Comparison of ENCODE assay signal across 8 cellular contexts in the genomic region with DNA sequence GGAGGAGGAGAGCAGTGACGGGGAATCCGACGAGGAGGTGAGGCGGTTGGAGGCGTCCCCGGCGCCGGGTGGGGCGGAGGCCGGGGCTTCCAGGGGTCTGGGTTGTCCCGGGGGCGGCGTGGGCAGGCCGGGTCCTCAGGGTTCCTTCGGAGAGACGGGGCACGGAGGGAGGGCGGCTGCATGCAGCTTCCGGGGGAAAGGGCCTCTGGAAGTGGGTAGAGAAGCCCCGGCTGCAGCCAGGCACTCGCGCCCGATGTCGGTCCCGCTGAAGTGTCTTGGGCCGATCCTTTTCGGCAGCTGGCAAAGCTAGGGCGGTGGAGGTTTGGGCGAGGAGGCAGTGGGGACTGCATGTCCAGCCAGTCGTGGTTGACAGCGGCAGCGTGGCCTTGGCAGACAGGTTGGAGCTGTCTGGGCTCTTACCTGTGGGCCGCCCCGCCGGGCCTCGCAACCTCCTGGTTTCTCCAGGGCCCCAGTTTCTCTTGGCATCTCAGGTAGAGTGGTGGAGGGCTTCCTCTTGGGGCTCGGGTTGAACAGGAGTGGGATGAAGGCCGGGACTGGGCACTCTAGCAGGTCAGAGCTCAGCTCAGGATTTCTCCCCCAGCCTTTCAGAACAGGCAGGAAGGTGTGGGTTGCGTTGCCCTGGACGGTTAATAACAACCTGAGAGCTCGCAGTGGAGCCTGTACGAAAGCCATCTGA. TPM values are rescaled to one million over a fixed set of nuclear protein-coding genes. Genes with fewer than 3 reads are reported as not detected.
DNase-seq lines count a peak whose midpoint lies in the region; ATAC-seq, FAIRE-seq and TF ChIP-seq lines count a peak whose summit lies in the region.

No MANE protein-coding gene starts in this region.

- peak overlapping the region; percentile 83 to 92 (median 90) for H3K4me3 ChIP-seq in pancreas

- DNase-seq in NCI-H345 (lab: John Stamatoyannopoulos, UW) (peak; percentile 49), NCI-H345 treated with DMSO at 0.1 percent for 48 hours (lab: John Stamatoyannopoulos, UW; ENCODE audit: unreplicated experiment) (no peak), M059J (ENCODE audit: low read depth) (peak; percentile 30), foreskin keratinocyte (no peak), pancreas (peak; percentile 56 to 89 (median 69)), COLO829 (ENCODE audit: low spot score) (no peak), HPDE6-E6E7 (ENCODE audit: extremely low spot score) (no peak)
- DNase-seq in activated T-helper 2 cell treated with anti-CD3 and anti-CD28 coated beads, Interferon-gamma antibody, Interleukin-2, Interleukin-4, amounts not matched to agents 10 μg/mL and 5 μg/mL and 100 μg/mL, durations not matched to agents 14 hours and 24 hours and 36 hours (ENCODE audit: low spot score), result peak; percentile 48

- H3K36me3 Mint-ChIP-seq in activated T-helper 2 cell treated with anti-CD3 and anti-CD28 coated beads, Interferon-gamma antibody, Interleukin-2, Interleukin-4, amounts not matched to agents 10 μg/mL and 5 μg/mL and 100 μg/mL, durations not matched to agents 14 hours and 24 hours and 36 hours (ENCODE audit: low read depth), result peaks cover 77% of the 10 kb centered on the region

- H3K36me3 ChIP-seq in pancreas, result peaks cover 6 to 20% (median 16%) of the 10 kb centered on the region in 3 donors

- no peak for ATAC-seq in foreskin keratinocyte
- no peak for ATAC-seq in pancreas

- peak overlapping the region; percentile 85 for H3K27ac Mint-ChIP-seq in activated T-helper 2 cell treated with anti-CD3 and anti-CD28 coated beads, Interferon-gamma antibody, Interleukin-2, Interleukin-4, amounts not matched to agents 10 μg/mL and 5 μg/mL and 100 μg/mL, durations not matched to agents 14 hours and 24 hours and 36 hours

- no peaks in the 10 kb centered on the region for H3K27me3 ChIP-seq in foreskin keratinocyte
- H3K27me3 ChIP-seq in pancreas, result no peaks in the 10 kb centered on the region

- FAIRE-seq in pancreas (lab: Jason Lieb, UNC), result no peak

- TF ChIP-seq CTCF in foreskin keratinocyte (conservative IDR thresholded peaks at IDR 0.05), result no peak
- no peak for TF ChIP-seq CTCF in pancreas (IDR thresholded peaks at IDR 0.05)

- H3K4me1 ChIP-seq in foreskin keratinocyte, result no peaks in the 10 kb centered on the region
- peaks cover 6 to 15% (median 8%) of the 10 kb centered on the region in 3 donors for H3K4me1 ChIP-seq in pancreas

- intact Hi-C loops in activated T-helper 2 cell treated with anti-CD3 and anti-CD28 coated beads, Interferon-gamma antibody, Interleukin-2, Interleukin-4, amounts not matched to agents 10 μg/mL and 5 μg/mL and 100 μg/mL, durations not matched to agents 14 hours and 24 hours and 36 hours (cut with micrococcal nuclease), result loop anchor here (5.0 kb wide), 1 partner anchor 451 kb away; the partner anchor contains the start of gene USF2
- intact Hi-C loops in pancreas (cut with DNase I), result no loop called here

- WGBS in pancreas, 2 donors, result 0 to 1% methylated on average over 29 to 42 of the region's 42 CpGs

- H3K9me3 Mint-ChIP-seq in activated T-helper 2 cell treated with anti-CD3 and anti-CD28 coated beads, Interferon-gamma antibody, Interleukin-2, Interleukin-4, amounts not matched to agents 10 μg/mL and 5 μg/mL and 100 μg/mL, durations not matched to agents 14 hours and 24 hours and 36 hours, result no peaks in the 10 kb centered on the region

- peaks cover 26% of the 10 kb centered on the region for H3K4me1 Mint-ChIP-seq in activated T-helper 2 cell treated with anti-CD3 and anti-CD28 coated beads, Interferon-gamma antibody, Interleukin-2, Interleukin-4, amounts not matched to agents 10 μg/mL and 5 μg/mL and 100 μg/mL, durations not matched to agents 14 hours and 24 hours and 36 hours (ENCODE audit: low read depth)

- no peaks in the 10 kb centered on the region for H3K9me3 ChIP-seq in pancreas

- H3K27ac ChIP-seq in foreskin keratinocyte (peak overlapping the region; percentile 77), pancreas (peak overlapping the region; percentile 62 to 79 (median 72))

- H3K4me3 Mint-ChIP-seq in activated T-helper 2 cell treated with anti-CD3 and anti-CD28 coated beads, Interferon-gamma antibody, Interleukin-2, Interleukin-4, amounts not matched to agents 10 μg/mL and 5 μg/mL and 100 μg/mL, durations not matched to agents 14 hours and 24 hours and 36 hours (ENCODE audit: low read depth), result peak overlapping the region; percentile 94

- H3K27me3 Mint-ChIP-seq in activated T-helper 2 cell treated with anti-CD3 and anti-CD28 coated beads, Interferon-gamma antibody, Interleukin-2, Interleukin-4, amounts not matched to agents 10 μg/mL and 5 μg/mL and 100 μg/mL, durations not matched to agents 14 hours and 24 hours and 36 hours (ENCODE audit: low read depth), result no peaks in the 10 kb centered on the region

RNA-seq across cellular contexts. Expression of gene KMT2B, which starts 0.7 kb away (rescaled TPM):
- 4.9 and 8.8 TPM in 2 replicates for total RNA-seq in M059J (2014; rRNA removed; shearing (Covaris generic))
- total RNA-seq in activated T-helper 2 cell treated with anti-CD3 and anti-CD28 coated beads, Interferon-gamma antibody, Interleukin-2, Interleukin-4, amounts not matched to agents 10 μg/mL and 5 μg/mL and 100 μg/mL, durations not matched to agents 14 hours and 24 hours and 36 hours, result 58.4 and 63.3 TPM in 2 replicates
- total RNA-seq in foreskin keratinocyte (12.9 and 13.0 TPM in 2 replicates), pancreas (10 to 100 TPM; 16.7 to 28.4 (median 23.8) TPM)
- polyA plus RNA-seq in foreskin keratinocyte (16.7 and 17.3 TPM in 2 replicates), pancreas (10 to 100 TPM; 56.0 to 59.9 TPM)

RNA-seq across cellular contexts. Expression of gene ZBTB32, which starts 14.1 kb away (rescaled TPM):
- total RNA-seq in M059J (2014; rRNA removed; shearing (Covaris generic)), result not detected in 2 replicates
- total RNA-seq in activated T-helper 2 cell treated with anti-CD3 and anti-CD28 coated beads, Interferon-gamma antibody, Interleukin-2, Interleukin-4, amounts not matched to agents 10 μg/mL and 5 μg/mL and 100 μg/mL, durations not matched to agents 14 hours and 24 hours and 36 hours, result 231 and 234 TPM in 2 replicates
- total RNA-seq in foreskin keratinocyte (not detected in 2 replicates), pancreas (under 1 TPM in 1 of 6 donors, not detected in 5; 0.13 TPM)
- polyA plus RNA-seq in foreskin keratinocyte (not detected in 2 replicates), pancreas (under 1 TPM in 1 of 2 donors, not detected in 1; 0.14 TPM)

RNA-seq across cellular contexts. Expression of gene IGFLR1, which starts 23.8 kb away (rescaled TPM):
- total RNA-seq in M059J (2014; rRNA removed; shearing (Covaris generic)), result 8.8 and 24.0 TPM in 2 replicates
- 136 and 138 TPM in 2 replicates for total RNA-seq in activated T-helper 2 cell treated with anti-CD3 and anti-CD28 coated beads, Interferon-gamma antibody, Interleukin-2, Interleukin-4, amounts not matched to agents 10 μg/mL and 5 μg/mL and 100 μg/mL, durations not matched to agents 14 hours and 24 hours and 36 hours
- total RNA-seq in foreskin keratinocyte (3.4 and 3.8 TPM in 2 replicates), pancreas (1 to 10 TPM; 1.3 to 9.4 (median 6.4) TPM)
- polyA plus RNA-seq in foreskin keratinocyte (4.7 and 6.2 TPM in 2 replicates), pancreas (10 to 100 TPM in 1 of 2 donors, 1 to 10 TPM in 1; 7.4 to 17.3 TPM)

RNA-seq across cellular contexts. Expression of gene U2AF1L4, which starts 26.7 kb away (rescaled TPM):
- total RNA-seq in M059J (2014; rRNA removed; shearing (Covaris generic)), result 18.0 and 24.9 TPM in 2 replicates
- total RNA-seq in activated T-helper 2 cell treated with anti-CD3 and anti-CD28 coated beads, Interferon-gamma antibody, Interleukin-2, Interleukin-4, amounts not matched to agents 10 μg/mL and 5 μg/mL and 100 μg/mL, durations not matched to agents 14 hours and 24 hours and 36 hours, result 27.4 and 30.8 TPM in 2 replicates
- 10.4 and 12.7 TPM in 2 replicates for total RNA-seq in foreskin keratinocyte
- polyA plus RNA-seq in foreskin keratinocyte, result 15.1 and 18.4 TPM in 2 replicates
- 10 to 100 TPM in 5 of 6 donors, 1 to 10 TPM in 1; 9.7 to 14.3 (median 11.7) TPM for total RNA-seq in pancreas
- 100 to 1,000 TPM in 1 of 2 donors, 10 to 100 TPM in 1; 62.7 to 124 TPM for polyA plus RNA-seq in pancreas

RNA-seq across cellular contexts. Expression of gene PSENEN, which starts 27.0 kb away (rescaled TPM):
- 90.5 and 108 TPM in 2 replicates for total RNA-seq in M059J (2014; rRNA removed; shearing (Covaris generic))
- 45.1 and 46.9 TPM in 2 replicates for total RNA-seq in activated T-helper 2 cell treated with anti-CD3 and anti-CD28 coated beads, Interferon-gamma antibody, Interleukin-2, Interleukin-4, amounts not matched to agents 10 μg/mL and 5 μg/mL and 100 μg/mL, durations not matched to agents 14 hours and 24 hours and 36 hours
- total RNA-seq in foreskin keratinocyte, result 63.7 and 75.8 TPM in 2 replicates
- 118 and 136 TPM in 2 replicates for polyA plus RNA-seq in foreskin keratinocyte
- total RNA-seq in pancreas, result 10 to 100 TPM; 26.7 to 38.2 (median 35.1) TPM
- polyA plus RNA-seq in pancreas, result 10 to 100 TPM; 53.5 to 64.6 TPM

Comparison
In these comparisons a context has a peak if more than half of its experiments do, and no peak if none do; other contexts are left out.
1. DNase-seq: peak in NCI-H345 (single experiment), M059J (single experiment), activated T-helper 2 cell treated with anti-CD3 and anti-CD28 coated beads, Interferon-gamma antibody, Interleukin-2, Interleukin-4, amounts not matched to agents 10 μg/mL and 5 μg/mL and 100 μg/mL, durations not matched to agents 14 hours and 24 hours and 36 hours (single experiment) and pancreas (6 of 6); none in NCI-H345 treated with DMSO at 0.1 percent for 48 hours (single experiment), foreskin keratinocyte (0 of 2), COLO829 (single experiment) and HPDE6-E6E7 (single experiment).
2. RNA of gene ZBTB32, which starts 14.1 kb away (total RNA-seq): 231 to 234 TPM in activated T-helper 2 cell treated with anti-CD3 and anti-CD28 coated beads, Interferon-gamma antibody, Interleukin-2, Interleukin-4, amounts not matched to agents 10 μg/mL and 5 μg/mL and 100 μg/mL, durations not matched to agents 14 hours and 24 hours and 36 hours; 0.13 TPM in pancreas, not detected in M059J and not detected in foreskin keratinocyte; every median in the first group is over 100 times any median in the second.